In the genomic region with DNA sequence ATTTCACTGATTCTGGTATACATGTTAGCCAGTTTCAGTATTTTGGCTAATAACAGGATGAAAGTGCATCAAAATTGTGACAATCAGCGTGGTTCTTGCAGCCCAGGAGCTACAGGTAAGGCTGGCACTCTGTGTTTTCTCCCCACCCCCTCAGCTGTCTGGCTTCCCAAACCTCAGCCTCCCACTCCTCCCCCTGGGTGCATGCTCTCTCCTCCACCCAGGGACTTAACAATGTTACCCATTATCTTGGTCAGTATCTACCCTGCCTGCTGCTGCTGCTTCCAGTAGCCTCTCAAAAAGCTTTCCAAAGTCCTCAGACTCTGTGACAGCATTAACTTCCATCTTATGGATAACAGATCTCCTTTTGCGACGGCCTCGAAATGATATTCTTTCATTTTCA, we compare ENCODE assay signal across 18 cellular contexts. TPM values are rescaled to one million over a fixed set of nuclear protein-coding genes. Genes with fewer than 3 reads are reported as not detected.
DNase-seq lines count a peak whose midpoint lies in the region; ATAC-seq and FAIRE-seq lines count a peak whose summit lies in the region.
"Had no signal": no experiment of that assay in that cellular context is flagged by ENCODE, and none has a peak within 500 bp of the region (broad histone marks: within the 10 kb centered on the region; RNA-seq: fewer than 3 reads in every experiment).

No MANE protein-coding gene starts in this region.

- H3K27me3 ChIP-seq in naive thymus-derived CD4-positive, alpha-beta T cell (ENCODE audit: control insufficient read depth in 2 of 2, insufficient read depth in 2 of 2, low read length in 2 of 2), result no peaks in the 10 kb centered on the region
- H3K27me3 ChIP-seq: body of pancreas had no signal

- H3K9me3 Mint-ChIP-seq in activated naive CD4-positive, alpha-beta T cell treated with anti-CD3 and anti-CD28 coated beads, Interleukin-2, amount 10 ng/mL, durations not matched to agents 7 days and 5 days, result peaks cover 17% of the 10 kb centered on the region
- H3K9me3 Mint-ChIP-seq in activated T-helper 1 cell treated with anti-CD3 and anti-CD28 coated beads, Interleukin-12 subunit alpha, Interleukin-12 subunit beta, Interleukin-2, Interleukin-4 antibody, amounts not matched to agents 30 ng/mL and 10 ng/mL and 1 ng/mL, durations not matched to agents 14 hours and 24 hours and 36 hours, result peaks cover 11% of the 10 kb centered on the region
- H3K9me3 Mint-ChIP-seq in naive thymus-derived CD4-positive, alpha-beta T cell, result peaks cover 0 to 23% (median 13%) of the 10 kb centered on the region in 11 donors

- POLR2A ChIA-PET in naive thymus-derived CD4-positive, alpha-beta T cell (lab: Charles Lee), result interaction anchor here (0.6 to 3.6 kb wide), 9 partner anchors 10 to 112 kb away, joined by 3 to 22 read pairs (median 7); no protein-coding TSS in a partner anchor

- peak overlapping the region; percentile 61 for H3K4me3 Mint-ChIP-seq in activated naive CD4-positive, alpha-beta T cell treated with anti-CD3 and anti-CD28 coated beads, Interleukin-2, amount 10 ng/mL, durations not matched to agents 7 days and 5 days
- peak overlapping the region; percentile 51 for H3K4me3 Mint-ChIP-seq in activated T-helper 1 cell treated with anti-CD3 and anti-CD28 coated beads, Interleukin-12 subunit alpha, Interleukin-12 subunit beta, Interleukin-2, Interleukin-4 antibody, amounts not matched to agents 30 ng/mL and 10 ng/mL and 1 ng/mL, durations not matched to agents 14 hours and 24 hours and 36 hours
- peak overlapping the region; percentile 75 to 90 (median 82) for H3K4me3 Mint-ChIP-seq in naive thymus-derived CD4-positive, alpha-beta T cell
- H3K4me3 Mint-ChIP-seq: endodermal cell had no signal

- H3K4me1 ChIP-seq in naive thymus-derived CD4-positive, alpha-beta T cell (ENCODE audit: control insufficient read depth in 2 of 2, insufficient read depth in 2 of 2, low read length in 2 of 2), result peaks cover 66 to 95% of the 10 kb centered on the region in 2 donors
- H3K4me1 ChIP-seq: body of pancreas had no signal

- H3K4me3 ChIP-seq in naive thymus-derived CD4-positive, alpha-beta T cell (ENCODE audit: low read length), result peak overlapping the region; percentile 43
- H3K4me3 ChIP-seq: body of pancreas had no signal

- no peak for DNase-seq in activated naive CD4-positive, alpha-beta T cell treated with anti-CD3 and anti-CD28 coated beads, Interleukin-2, amount 10 ng/mL, durations not matched to agents 7 days and 5 days
- DNase-seq in activated naive CD4-positive, alpha-beta T cell treated with anti-CD3 and anti-CD28 coated beads, Interleukin-2, amount 50 U/mL, for 16 hours, result no peak
- DNase-seq in HTR-8/SVneo (ENCODE audit: insufficient read length, low spot score) (no peak), SW 1271 (lab: John Stamatoyannopoulos, UW) (no peak)
- no peak for DNase-seq in activated T-helper 1 cell treated with anti-CD3 and anti-CD28 coated beads, Interleukin-12 subunit alpha, Interleukin-12 subunit beta, Interleukin-2, Interleukin-4 antibody, amounts not matched to agents 30 ng/mL and 10 ng/mL and 1 ng/mL, durations not matched to agents 14 hours and 24 hours and 36 hours (ENCODE audit: low spot score)
- DNase-seq in naive thymus-derived CD4-positive, alpha-beta T cell, result no peak
- DNase-seq in activated CD4-positive, CD25-positive, alpha-beta regulatory T cell treated with anti-CD3 and anti-CD28 coated beads, Interleukin-2, amount 50 U/mL, for 72 hours, result no peak
- DNase-seq: activated gamma-delta T cell; body of pancreas; COR-L47; endodermal cell; left cardiac atrium; MM.1S; NCI-H146; NCI-H2171; NCI-H526; stimulated activated CD4-positive, alpha-beta T cell treated with anti-CD3 and anti-CD28 coated beads, Interleukin-2, amount 100 ng/mL, for 24 hours had no signal

- peak overlapping the region; percentile 80 for H3K27ac ChIP-seq in naive thymus-derived CD4-positive, alpha-beta T cell (ENCODE audit: low read depth, low read length)
- H3K27ac ChIP-seq: body of pancreas had no signal

- H3K36me3 ChIP-seq in naive thymus-derived CD4-positive, alpha-beta T cell (ENCODE audit: control insufficient read depth in 2 of 3, insufficient read depth in 3 of 3, low read length in 3 of 3), result peaks cover 4 to 36% (median 22%) of the 10 kb centered on the region in 3 experiments

- ATAC-seq in naive thymus-derived CD4-positive, alpha-beta T cell, result no peak
- ATAC-seq: body of pancreas, left cardiac atrium had no signal

- no peaks in the 10 kb centered on the region for H3K27me3 Mint-ChIP-seq in activated naive CD4-positive, alpha-beta T cell treated with anti-CD3 and anti-CD28 coated beads, Interleukin-2, amount 10 ng/mL, durations not matched to agents 7 days and 5 days
- no peaks in the 10 kb centered on the region for H3K27me3 Mint-ChIP-seq in activated T-helper 1 cell treated with anti-CD3 and anti-CD28 coated beads, Interleukin-12 subunit alpha, Interleukin-12 subunit beta, Interleukin-2, Interleukin-4 antibody, amounts not matched to agents 30 ng/mL and 10 ng/mL and 1 ng/mL, durations not matched to agents 14 hours and 24 hours and 36 hours (ENCODE audit: insufficient read depth)
- no peaks in the 10 kb centered on the region for H3K27me3 Mint-ChIP-seq in naive thymus-derived CD4-positive, alpha-beta T cell

- peak overlapping the region; percentile 78 for H3K27ac Mint-ChIP-seq in activated naive CD4-positive, alpha-beta T cell treated with anti-CD3 and anti-CD28 coated beads, Interleukin-2, amount 10 ng/mL, durations not matched to agents 7 days and 5 days
- no peak overlapping the region for H3K27ac Mint-ChIP-seq in activated T-helper 1 cell treated with anti-CD3 and anti-CD28 coated beads, Interleukin-12 subunit alpha, Interleukin-12 subunit beta, Interleukin-2, Interleukin-4 antibody, amounts not matched to agents 30 ng/mL and 10 ng/mL and 1 ng/mL, durations not matched to agents 14 hours and 24 hours and 36 hours
- H3K27ac Mint-ChIP-seq in naive thymus-derived CD4-positive, alpha-beta T cell, result peak overlapping the region in 8 of 9 donors; percentile 78 to 99 (median 96)
- H3K27ac Mint-ChIP-seq: endodermal cell had no signal

- FAIRE-seq in HTR-8/SVneo (lab: Jason Lieb, UNC), result peak; percentile 23
- FAIRE-seq: H1 had no signal

- H3K9me3 ChIP-seq in naive thymus-derived CD4-positive, alpha-beta T cell (ENCODE audit: control insufficient read depth in 2 of 3, low read length in 3 of 3), result peaks cover 0 to 4% (median 0%) of the 10 kb centered on the region in 3 experiments
- H3K9me3 ChIP-seq: body of pancreas had no signal

- CTCF ChIA-PET in activated naive CD4-positive, alpha-beta T cell treated with anti-CD3 and anti-CD28 coated beads, Interleukin-2, amount 10 ng/mL, durations not matched to agents 7 days and 5 days (lab: Charles Lee), result interaction anchor here (1.7 to 1.8 kb wide), 3 partner anchors 22 to 99 kb away, joined by 5 to 6 read pairs (median 6); no protein-coding TSS in a partner anchor
- CTCF ChIA-PET in naive thymus-derived CD4-positive, alpha-beta T cell (lab: Charles Lee), result interaction anchor here (0.6 to 2.9 kb wide), 5 partner anchors 11 to 86 kb away, joined by 3 to 16 read pairs (median 10); partner anchors contain the start of gene TRABD2A

- peaks cover 86% of the 10 kb centered on the region for H3K36me3 Mint-ChIP-seq in activated naive CD4-positive, alpha-beta T cell treated with anti-CD3 and anti-CD28 coated beads, Interleukin-2, amount 10 ng/mL, durations not matched to agents 7 days and 5 days
- H3K36me3 Mint-ChIP-seq in activated T-helper 1 cell treated with anti-CD3 and anti-CD28 coated beads, Interleukin-12 subunit alpha, Interleukin-12 subunit beta, Interleukin-2, Interleukin-4 antibody, amounts not matched to agents 30 ng/mL and 10 ng/mL and 1 ng/mL, durations not matched to agents 14 hours and 24 hours and 36 hours (ENCODE audit: low read depth), result peaks cover 58% of the 10 kb centered on the region
- H3K36me3 Mint-ChIP-seq in naive thymus-derived CD4-positive, alpha-beta T cell, result peaks cover 41 to 77% (median 71%) of the 10 kb centered on the region in 5 donors

- intact Hi-C loops in activated T-helper 1 cell treated with anti-CD3 and anti-CD28 coated beads, Interleukin-12 subunit alpha, Interleukin-12 subunit beta, Interleukin-2, Interleukin-4 antibody, amounts not matched to agents 30 ng/mL and 10 ng/mL and 1 ng/mL, durations not matched to agents 14 hours and 24 hours and 36 hours (cut with micrococcal nuclease), result loop anchor here (1.0 kb wide), 2 partner anchors 11 to 23 kb away; no protein-coding TSS in a partner anchor
- intact Hi-C loops in naive thymus-derived CD4-positive, alpha-beta T cell (cut with micrococcal nuclease), result loop anchor here in 1 of 2 donors (1.0 kb wide), 1 partner anchor 12 kb away; no protein-coding TSS in a partner anchor

- peaks cover 82% of the 10 kb centered on the region for H3K4me1 Mint-ChIP-seq in activated naive CD4-positive, alpha-beta T cell treated with anti-CD3 and anti-CD28 coated beads, Interleukin-2, amount 10 ng/mL, durations not matched to agents 7 days and 5 days
- H3K4me1 Mint-ChIP-seq in activated T-helper 1 cell treated with anti-CD3 and anti-CD28 coated beads, Interleukin-12 subunit alpha, Interleukin-12 subunit beta, Interleukin-2, Interleukin-4 antibody, amounts not matched to agents 30 ng/mL and 10 ng/mL and 1 ng/mL, durations not matched to agents 14 hours and 24 hours and 36 hours (ENCODE audit: low read depth), result peaks cover 55% of the 10 kb centered on the region
- peaks cover 47 to 93% (median 89%) of the 10 kb centered on the region in 7 donors for H3K4me1 Mint-ChIP-seq in naive thymus-derived CD4-positive, alpha-beta T cell

RNA-seq across cellular contexts. Expression of gene TRABD2A, which starts 41.0 kb away (rescaled TPM):
- total RNA-seq in activated T-helper 1 cell treated with anti-CD3 and anti-CD28 coated beads, Interleukin-12 subunit alpha, Interleukin-12 subunit beta, Interleukin-2, Interleukin-4 antibody, amounts not matched to agents 30 ng/mL and 10 ng/mL and 1 ng/mL, durations not matched to agents 14 hours and 24 hours and 36 hours, result 62.1 and 62.2 TPM in 2 replicates
- total RNA-seq in naive thymus-derived CD4-positive, alpha-beta T cell, result 100 to 1,000 TPM in 4 of 5 experiments, 10 to 100 TPM in 1; 75.0 to 288 (median 182) TPM
- 100 to 1,000 TPM; 119 to 204 TPM for polyA plus RNA-seq in naive thymus-derived CD4-positive, alpha-beta T cell
